In the genomic region with DNA sequence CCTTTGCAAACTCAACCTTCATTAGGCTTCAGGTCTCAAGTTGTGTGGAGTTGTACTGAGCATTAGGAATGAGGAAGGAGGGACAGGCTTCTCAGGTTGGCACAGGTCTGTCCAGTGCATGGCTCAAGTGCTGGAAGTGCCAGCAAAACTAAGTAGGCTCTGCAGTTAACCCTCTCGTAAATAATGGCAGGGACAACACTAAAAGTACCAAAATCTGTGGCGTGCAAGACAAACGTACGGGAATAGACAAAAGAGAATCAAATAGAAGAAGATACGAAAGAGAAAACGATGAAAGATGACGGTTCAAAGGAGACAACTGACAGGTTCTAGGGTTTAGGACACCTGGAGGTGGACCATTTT, we compare ENCODE assay signal across 8 cellular contexts. TPM values are rescaled to one million over a fixed set of nuclear protein-coding genes. Genes with fewer than 3 reads are reported as not detected.
DNase-seq lines count a peak whose midpoint lies in the region; ATAC-seq, FAIRE-seq and TF ChIP-seq lines count a peak whose summit lies in the region.

No MANE protein-coding gene starts in this region.

- FAIRE-seq in kidney (lab: Jason Lieb, UNC), result no peak

- TF ChIP-seq CTCF in GM12875 (IDR thresholded peaks at IDR 0.05; ENCODE audit: borderline replicate concordance, insufficient read depth, low read depth, low read length) (no peak), kidney (IDR thresholded peaks at IDR 0.05; ENCODE audit: borderline replicate concordance, extremely low read depth, insufficient read depth) (no peak)

- H3K36me3 ChIP-seq in kidney (ENCODE audit: control insufficient read depth in 1 of 2, insufficient read depth in 2 of 2, low read length in 2 of 2) (no peaks in the 10 kb centered on the region), subcutaneous abdominal adipose tissue (ENCODE audit: control insufficient read depth in 5 of 5, insufficient read depth in 5 of 5, low read length in 5 of 5) (peaks cover 0 to 9% (median 0%) of the 10 kb centered on the region in 5 donors)

- DNase-seq in astrocyte of the hippocampus (ENCODE audit: low read depth, low spot score), result peak; percentile 38
- no peak for DNase-seq in kidney
- no peak for DNase-seq in NCI-H1417 treated with DMSO at 0.1 percent for 48 hours (lab: John Stamatoyannopoulos, UW)
- DNase-seq in retina, result no peak
- no peak for DNase-seq in HCEC 1CT

- peak overlapping the region; percentile 65 for H3K4me3 ChIP-seq in GM12875 (ENCODE audit: low read depth, low read length)
- H3K4me3 ChIP-seq in kidney (ENCODE audit: low read length in 2 of 2), result peak overlapping the region; percentile 93 to 100
- H3K4me3 ChIP-seq in subcutaneous abdominal adipose tissue (ENCODE audit: low read depth in 1 of 5, low read length in 5 of 5), result peak overlapping the region; percentile 87 to 100 (median 98)

- intact Hi-C loops in kidney (cut with DNase I), result no loop called here

- peak; percentile 3 for ATAC-seq in HG03432 (IDR thresholded peaks at IDR 0.05; ENCODE audit: unreplicated experiment)

- H3K27me3 ChIP-seq in subcutaneous abdominal adipose tissue (ENCODE audit: control insufficient read depth in 5 of 5, insufficient read depth in 4 of 5, low read length in 5 of 5), result no peaks in the 10 kb centered on the region

- H3K27ac ChIP-seq in kidney (ENCODE audit: low read depth in 2 of 2, low read length in 2 of 2) (peak overlapping the region; percentile 88 to 95), subcutaneous abdominal adipose tissue (ENCODE audit: low read depth, low read length) (peak overlapping the region; percentile 80)

- no peaks in the 10 kb centered on the region for H3K9me3 ChIP-seq in kidney (ENCODE audit: control insufficient read depth in 1 of 2, low read length in 2 of 2)
- no peaks in the 10 kb centered on the region for H3K9me3 ChIP-seq in subcutaneous abdominal adipose tissue (ENCODE audit: control insufficient read depth in 5 of 5, low read length in 5 of 5)

- H3K4me1 ChIP-seq in kidney (ENCODE audit: control insufficient read depth in 1 of 2, insufficient read depth in 1 of 2, low read depth in 1 of 2, low read length in 2 of 2) (peaks cover 8 to 16% of the 10 kb centered on the region in 2 donors), subcutaneous abdominal adipose tissue (ENCODE audit: control insufficient read depth in 5 of 5, insufficient read depth in 5 of 5, low read length in 5 of 5) (peaks cover 3 to 35% (median 29%) of the 10 kb centered on the region in 5 donors)

- H3K9ac ChIP-seq in kidney (ENCODE audit: low read length in 2 of 2) (peak overlapping the region; percentile 93 to 99), subcutaneous abdominal adipose tissue (ENCODE audit: low read length in 5 of 5) (peak overlapping the region; percentile 70 to 99 (median 92))

RNA-seq across cellular contexts. Expression of gene TRAPPC6B, which starts 0.6 kb away (rescaled TPM):
- total RNA-seq in kidney, result 32.9 TPM
- polyA plus RNA-seq in kidney (ENCODE audit: insufficient read depth, low read depth, low replicate concordance), result 19.7 TPM

RNA-seq across cellular contexts. Expression of gene PNN, which starts 5.5 kb away (rescaled TPM):
- 46.2 TPM for total RNA-seq in kidney
- polyA plus RNA-seq in kidney (ENCODE audit: insufficient read depth, low read depth, low replicate concordance), result 27.2 TPM

RNA-seq across cellular contexts. Expression of gene GEMIN2, which starts 55.4 kb away (rescaled TPM):
- total RNA-seq in kidney, result 13.8 TPM
- polyA plus RNA-seq in kidney (ENCODE audit: insufficient read depth, low read depth, low replicate concordance), result 17.2 TPM
